23 cellular contexts compared by ENCODE assay signal in the genomic region with DNA sequence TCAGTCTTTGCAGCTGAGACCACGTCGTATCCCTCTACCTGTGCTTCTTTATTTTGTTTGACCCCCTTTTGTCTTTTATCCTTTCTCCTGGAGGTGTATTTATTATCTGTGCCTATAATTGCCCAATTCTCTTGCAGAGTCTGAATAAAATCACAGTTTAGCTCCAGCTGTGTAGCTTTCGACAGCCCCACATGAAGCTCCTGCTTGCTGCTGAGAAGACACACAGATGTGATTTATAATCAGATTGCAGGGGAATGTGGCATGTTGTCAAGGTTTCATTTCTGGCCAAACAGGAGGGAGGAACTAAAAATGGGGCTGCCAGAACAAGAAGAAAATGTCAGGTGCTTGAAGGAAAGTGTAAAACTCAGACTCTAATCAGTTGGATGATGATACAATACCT. TPM values are rescaled to one million over a fixed set of nuclear protein-coding genes. Genes with fewer than 3 reads are reported as not detected.
DNase-seq lines count a peak whose midpoint lies in the region; FAIRE-seq and TF ChIP-seq lines count a peak whose summit lies in the region.
"Had no signal": no experiment of that assay in that cellular context is flagged by ENCODE, and none has a peak within 500 bp of the region (broad histone marks: within the 10 kb centered on the region; RNA-seq: fewer than 3 reads in every experiment).

No MANE protein-coding gene starts in this region.

- H4K91ac ChIP-seq in H1 (replicated peaks; ENCODE audit: insufficient read length, low read length), result no peak overlapping the region

- TF ChIP-seq CTCF in H1 (IDR thresholded peaks at IDR 0.05; ENCODE audit: control extremely low read depth in 1 of 3, insufficient read depth in 1 of 3, low read depth in 1 of 3, low read length in 3 of 3), result no peak

- POLR2A ChIA-PET in H1 (lab: Charles Lee; ENCODE audit: partially characterized antibody), result interaction anchor here (1.2 kb wide), 1 partner anchor 157 kb away, joined by 3 read pairs; the partner anchor contains the start of gene CCDC169

- H3K27me3 ChIP-seq in H1 (replicated peaks in 1 of 4; ENCODE audit: control insufficient read depth in 3 of 4, extremely low read depth in 1 of 4, insufficient read depth in 3 of 4, low read length in 3 of 4), result no peaks in the 10 kb centered on the region
- H3K27me3 ChIP-seq: MG63 had no signal

- H2BK12ac ChIP-seq in H1 (ENCODE audit: low read depth, low read length), result no peak overlapping the region

- DNase-seq in NCI-H1417 (lab: John Stamatoyannopoulos, UW) (peak in 2 of 3 experiments; percentile 22 to 28), NCI-H1417 treated with DMSO at 0.1 percent for 48 hours (lab: John Stamatoyannopoulos, UW) (no peak), COR-L47 (lab: John Stamatoyannopoulos, UW) (peak; percentile 48), NCI-H146 (lab: John Stamatoyannopoulos, UW) (peak; percentile 65), H1 (ENCODE audit: low read depth in 1 of 2, low spot score in 2 of 2) (no peak), NCI-H345 treated with DMSO at 0.1 percent for 48 hours (lab: John Stamatoyannopoulos, UW; ENCODE audit: unreplicated experiment) (no peak), epidermal melanocyte (ENCODE audit: insufficient read length, low spot score) (no peak), anterior cingulate cortex (lab: John Stamatoyannopoulos, UW) (no peak)
- DNase-seq: 8988T, DMS79, H7, Kasumi-1, MG63, NCI-H1105, NCI-H187, NCI-H510A treated with DMSO at 0.1 percent for 48 hours, PC-9, RPMI8226, SHP77, T-helper 1 cell had no signal

- no peak overlapping the region for H4K5ac ChIP-seq in H1 (ENCODE audit: insufficient read length, low read depth, low read length)

- H2BK120ac ChIP-seq in H1 (replicated peaks; ENCODE audit: low read depth, low read length), result no peak overlapping the region

- peaks cover 2 to 9% (median 7%) of the 10 kb centered on the region in 4 experiments; a peak in 4 of 7 replicates for H3K4me1 ChIP-seq in H1 (replicated peaks in 1 of 4; ENCODE audit: control insufficient read depth in 3 of 4, insufficient read depth in 4 of 4, low read length in 3 of 4)

- no peak overlapping the region for H2BK5ac ChIP-seq in H1 (ENCODE audit: low read depth, low read length)

- H3K27ac ChIP-seq in H1 (ENCODE audit: low read depth, low read length), result no peak overlapping the region
- H3K27ac ChIP-seq: PC-9 had no signal

- H4K8ac ChIP-seq in H1 (ENCODE audit: extremely low read depth, insufficient read depth, low read length), result no peak overlapping the region

- H3K4me2 ChIP-seq in H1 (ENCODE audit: insufficient read depth in 1 of 2, low read depth in 2 of 2, low read length in 2 of 2), result peak overlapping the region; percentile 39 to 43; a peak in 2 of 4 replicates
- H3K4me2 ChIP-seq: PC-9 had no signal

- H3K23me2 ChIP-seq in H1 (ENCODE audit: low read depth, low read length), result no peaks in the 10 kb centered on the region

- H2BK20ac ChIP-seq in H1 (ENCODE audit: low read length), result no peak overlapping the region

- no peak overlapping the region for H3K4ac ChIP-seq in H1 (replicated peaks; ENCODE audit: insufficient read length, low read depth, low read length)

- CTCF ChIA-PET in H1 (lab: Charles Lee; ENCODE audit: partially characterized antibody), result interaction anchor here (0.7 to 4.6 kb wide), 8 partner anchors 10 to 476 kb away, joined by 3 to 53 read pairs (median 8); no protein-coding TSS in a partner anchor

- no peak overlapping the region for H3K18ac ChIP-seq in H1 (ENCODE audit: extremely low read depth, low read length)

- no peak for FAIRE-seq in H1 (lab: Jason Lieb, UNC)
- FAIRE-seq: D721Med had no signal

- no peak for TF ChIP-seq RAD21 in H1 (IDR thresholded peaks at IDR 0.05 in 1 of 2, conservative IDR thresholded peaks at IDR 0.05 in 1 of 2; ENCODE audit: low read depth in 2 of 2, low read length in 2 of 2)

- H4K20me1 ChIP-seq in H1 (replicated peaks in 1 of 2; ENCODE audit: control insufficient read depth in 1 of 2, insufficient read depth in 2 of 2, low read length in 2 of 2), result no peaks in the 10 kb centered on the region

- H3K14ac ChIP-seq in H1 (ENCODE audit: insufficient read length), result no peak overlapping the region

- no peak overlapping the region for H2BK15ac ChIP-seq in H1 (ENCODE audit: low read length)

- no peak overlapping the region for H3K56ac ChIP-seq in H1 (replicated peaks; ENCODE audit: insufficient read length, low read depth, low read length)

- WGBS in H1 (ENCODE audit: extremely low coverage in 1 of 2, insufficient coverage in 1 of 2, insufficient read length in 1 of 2, insufficient replicate concordance in 2 of 2, low coverage in 1 of 2, low lambda C conversion rate in 2 of 2, missing lambda C conversion rate in 1 of 2), 2 experiments, result 49% methylated on average over 3 of the region's 3 CpGs; no CpG with 5 or more reads in 1 of the 2 experiments

- TF ChIP-seq EP300 in H1 (IDR thresholded peaks at IDR 0.05; ENCODE audit: borderline replicate concordance in 1 of 2, low read depth in 2 of 2, low read length in 2 of 2), result no peak

- H3K4me3 ChIP-seq in H1 (ENCODE audit: extremely low read depth in 1 of 4, insufficient read depth in 2 of 4, low read depth in 3 of 4, low read length in 4 of 4), result no peak overlapping the region
- H3K4me3 ChIP-seq: MG63, PC-9 had no signal

- H2AK5ac ChIP-seq in H1 (ENCODE audit: low read depth, low read length), result no peak overlapping the region

- no peak overlapping the region for H3K9ac ChIP-seq in H1 (replicated peaks in 1 of 4; ENCODE audit: extremely low read depth in 1 of 4, low read depth in 3 of 4, low read length in 3 of 4)

- H3K79me2 ChIP-seq in H1 (ENCODE audit: control insufficient read depth in 1 of 2, insufficient read depth in 2 of 2, low read length in 2 of 2), result no peaks in the 10 kb centered on the region

- no peaks in the 10 kb centered on the region for H3K79me1 ChIP-seq in H1 (ENCODE audit: low read depth, low read length)

- TF ChIP-seq POLR2A in H1 (IDR thresholded peaks at IDR 0.05; ENCODE audit: control extremely low read depth in 1 of 2, low read depth in 2 of 2, low read length in 2 of 2), result no peak

- H3K9me3 ChIP-seq in H1 (ENCODE audit: insufficient read depth in 2 of 2, low read depth in 1 of 2, low read length in 1 of 2), result no peaks in the 10 kb centered on the region
- H3K9me3 ChIP-seq: MG63 had no signal

- H2AFZ ChIP-seq in H1 (ENCODE audit: low read length), result 0 out of 2 replicates have a peak overlapping the region, but pooled peaks have one; percentile 13
- H2AFZ ChIP-seq: PC-9 had no signal

- H3K23ac ChIP-seq in H1 (ENCODE audit: insufficient read length), result no peak overlapping the region

- no peaks in the 10 kb centered on the region for H3K36me3 ChIP-seq in H1 (ENCODE audit: control insufficient read depth in 2 of 4, insufficient read depth in 4 of 4, low read length in 3 of 4)
- H3K36me3 ChIP-seq: MG63 had no signal

TF ChIP-seq in H1, 55 proteins besides CTCF, POLR2A, EP300 and RAD21:
- TF ChIP-seq SUZ12 (IDR thresholded peaks at IDR 0.05; ENCODE audit: low read length) (no peak), KDM1A (IDR thresholded peaks at IDR 0.05; ENCODE audit: borderline replicate concordance, low read length) (no peak), RNF2 (IDR thresholded peaks at IDR 0.05; ENCODE audit: borderline replicate concordance, low read depth, low read length, missing control alignments, poor library complexity, severe bottlenecking) (no peak), ASH2L (IDR thresholded peaks at IDR 0.05; ENCODE audit: low read length) (no peak)
- TF ChIP-seq, protein P1, sequence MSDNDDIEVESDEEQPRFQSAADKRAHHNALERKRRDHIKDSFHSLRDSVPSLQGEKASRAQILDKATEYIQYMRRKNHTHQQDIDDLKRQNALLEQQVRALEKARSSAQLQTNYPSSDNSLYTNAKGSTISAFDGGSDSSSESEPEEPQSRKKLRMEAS (IDR thresholded peaks at IDR 0.05), result no peak

RNA-seq across cellular contexts. Expression of gene CCNA1, which starts 22.7 kb away (rescaled TPM):
- total RNA-seq in H1 (2021; fragmentation: NEBNext Ultra II Directional; extraction: Animal tissue kit (Norgen Biotek cat#: 25700)), result 4.0 and 4.1 TPM in 2 replicates
- 2.2 and 2.7 TPM in 2 replicates for polyA plus RNA-seq in H1 (2011; rRNA removed)
- 3.2 TPM for polyA plus RNA-seq in H1 (2011; cell fraction: cytosol; rRNA removed)
- 1.6 TPM for polyA plus RNA-seq in H1 (2011; cell fraction: nucleus; rRNA removed)
- 1.5 to 2.2 TPM (median 1.8 TPM) in 4 replicates for polyA plus RNA-seq in H1 (2012, experiment 1 of 2)
- 0.34 TPM for polyA plus RNA-seq in H1 (2012, experiment 2 of 2)
- polyA plus RNA-seq in H1 (2013, experiment 1 of 2), result 3.0 TPM
- polyA plus RNA-seq in H1 (2013, experiment 2 of 2), result 3.1 TPM
- 1.2 and 2.3 TPM in 2 replicates for polyA minus RNA-seq in H1 (2011; rRNA and poly(A)+ RNA removed)
- 0.95 TPM for polyA minus RNA-seq in H1 (2011; cell fraction: cytosol; rRNA and poly(A)+ RNA removed)
- polyA minus RNA-seq in H1 (2011; cell fraction: nucleus; rRNA and poly(A)+ RNA removed), result 1.2 TPM
- total RNA-seq: PC-9 had no signal
- polyA plus RNA-seq: AG04450, CD14-positive monocyte had no signal

Comparison
In these comparisons a context has a peak if more than half of its experiments do, and no peak if none do; other contexts are left out.
1. DNase-seq: peak in NCI-H1417 (2 of 3), COR-L47 (single experiment) and NCI-H146 (single experiment); none in NCI-H1417 treated with DMSO at 0.1 percent for 48 hours (single experiment), H1 (0 of 2), NCI-H345 treated with DMSO at 0.1 percent for 48 hours (single experiment), epidermal melanocyte (single experiment) and anterior cingulate cortex (0 of 58).